ENCODE assay signal across 17 cellular contexts in the genomic region with DNA sequence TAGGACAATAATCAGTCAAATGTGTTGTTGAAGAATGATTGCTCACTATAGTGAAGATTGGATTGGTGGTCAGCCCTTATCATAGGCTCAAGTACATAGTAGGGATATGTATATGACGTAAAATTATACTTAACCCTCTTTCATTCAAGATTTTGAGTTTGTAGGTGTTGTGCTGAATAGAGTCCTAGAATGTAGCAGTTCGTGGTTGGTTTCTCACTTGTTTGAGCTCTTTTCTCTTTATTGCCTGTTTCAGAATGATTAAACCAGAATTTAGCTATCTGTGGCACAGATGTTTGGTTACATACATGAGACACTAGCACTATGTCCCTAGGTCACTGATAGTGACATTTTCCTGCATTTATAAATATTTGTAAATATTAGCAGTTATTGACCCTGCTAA. TPM values are rescaled to one million over a fixed set of nuclear protein-coding genes. Genes with fewer than 3 reads are reported as not detected.
DNase-seq lines count a peak whose midpoint lies in the region; ATAC-seq and TF ChIP-seq lines count a peak whose summit lies in the region.
"Had no signal": no experiment of that assay in that cellular context is flagged by ENCODE, and none has a peak within 500 bp of the region (broad histone marks: within the 10 kb centered on the region; RNA-seq: fewer than 3 reads in every experiment).

No MANE protein-coding gene starts in this region.

- H3K36me3 Mint-ChIP-seq in natural killer cell treated with Interleukin-12 subunit alpha and Interleukin-12 subunit beta and Interleukin-15 and Interleukin-18, amount 100 ng/mL, for 72 hours = peaks cover under 1% of the 10 kb centered on the region
- H3K36me3 Mint-ChIP-seq in natural killer cell = no peaks in the 10 kb centered on the region
- H3K36me3 Mint-ChIP-seq in T-helper 17 cell (ENCODE audit: low read depth) = no peaks in the 10 kb centered on the region
- no peaks in the 10 kb centered on the region for H3K36me3 Mint-ChIP-seq in nephron progenitor cell (ENCODE audit: low read depth)

- no peaks in the 10 kb centered on the region for H3K9me3 Mint-ChIP-seq in natural killer cell treated with Interleukin-12 subunit alpha and Interleukin-12 subunit beta and Interleukin-15 and Interleukin-18, amount 100 ng/mL, for 72 hours
- H3K9me3 Mint-ChIP-seq in natural killer cell (no peaks in the 10 kb centered on the region), nephron progenitor cell (no peaks in the 10 kb centered on the region)
- H3K9me3 Mint-ChIP-seq: CD4-positive, alpha-beta T cell had no signal

- no peaks in the 10 kb centered on the region for H3K9me3 ChIP-seq in T-helper 17 cell (ENCODE audit: control insufficient read depth, low read length, poor library complexity, severe bottlenecking)
- H3K9me3 ChIP-seq: Peyer's patch had no signal

- POLR2A ChIA-PET in RWPE1 (lab: Yijun Ruan, JAX; ENCODE audit: low non-redundant PET) = no interaction called here

- peak overlapping the region in 1 of 2 donors; percentile 56 for H3K27ac Mint-ChIP-seq in natural killer cell treated with Interleukin-12 subunit alpha and Interleukin-12 subunit beta and Interleukin-15 and Interleukin-18, amount 100 ng/mL, for 72 hours
- H3K27ac Mint-ChIP-seq in natural killer cell = peak overlapping the region in 1 of 2 donors; percentile 2
- H3K27ac Mint-ChIP-seq in T-helper 17 cell = peak overlapping the region; percentile 32
- H3K27ac Mint-ChIP-seq in nephron progenitor cell = no peak overlapping the region
- H3K27ac Mint-ChIP-seq: CD4-positive, alpha-beta T cell had no signal

- intact Hi-C loops in natural killer cell (cut with micrococcal nuclease) = no loop called here

- CTCF ChIA-PET in RWPE1 (lab: Yijun Ruan, JAX) = no interaction called here

- H3K27me3 Mint-ChIP-seq in natural killer cell treated with Interleukin-12 subunit alpha and Interleukin-12 subunit beta and Interleukin-15 and Interleukin-18, amount 100 ng/mL, for 72 hours = no peaks in the 10 kb centered on the region
- no peaks in the 10 kb centered on the region for H3K27me3 Mint-ChIP-seq in natural killer cell (ENCODE audit: low read depth in 2 of 2)
- H3K27me3 Mint-ChIP-seq in T-helper 17 cell = no peaks in the 10 kb centered on the region
- H3K27me3 Mint-ChIP-seq in nephron progenitor cell (ENCODE audit: low read depth, poor library complexity) = no peaks in the 10 kb centered on the region
- H3K27me3 Mint-ChIP-seq: CD4-positive, alpha-beta T cell had no signal

- TF ChIP-seq CTCF in natural killer cell (IDR thresholded peaks at IDR 0.05) = no peak
- no peak for TF ChIP-seq CTCF in RWPE1 (conservative IDR thresholded peaks at IDR 0.05; ENCODE audit: low read depth)
- no peak for TF ChIP-seq CTCF in nephron progenitor cell (IDR thresholded peaks at IDR 0.05)

- no peak overlapping the region for H3K27ac ChIP-seq in RWPE1
- H3K27ac ChIP-seq: Peyer's patch had no signal

- peak overlapping the region; percentile 7 for H3K4me3 Mint-ChIP-seq in natural killer cell treated with Interleukin-12 subunit alpha and Interleukin-12 subunit beta and Interleukin-15 and Interleukin-18, amount 100 ng/mL, for 72 hours
- H3K4me3 Mint-ChIP-seq in natural killer cell (no peak overlapping the region), T-helper 17 cell (no peak overlapping the region), nephron progenitor cell (no peak overlapping the region)
- H3K4me3 Mint-ChIP-seq: CD4-positive, alpha-beta T cell had no signal

- peaks cover 0 to 24% of the 10 kb centered on the region in 2 donors for H3K4me1 Mint-ChIP-seq in natural killer cell treated with Interleukin-12 subunit alpha and Interleukin-12 subunit beta and Interleukin-15 and Interleukin-18, amount 100 ng/mL, for 72 hours (ENCODE audit: low read depth in 2 of 2)
- peaks cover 0 to 35% of the 10 kb centered on the region in 2 donors for H3K4me1 Mint-ChIP-seq in natural killer cell
- H3K4me1 Mint-ChIP-seq in T-helper 17 cell = peaks cover 13% of the 10 kb centered on the region
- H3K4me1 Mint-ChIP-seq in nephron progenitor cell = no peaks in the 10 kb centered on the region

- DNase-seq in natural killer cell treated with Interleukin-12 subunit alpha and Interleukin-12 subunit beta and Interleukin-15 and Interleukin-18, amount 100 ng/mL, for 72 hours (ENCODE audit: low spot score) = no peak
- DNase-seq in natural killer cell (no peak), T-helper 17 cell (no peak), UCSD-AML1 (lab: John Stamatoyannopoulos, UW; ENCODE audit: unreplicated experiment) (no peak), RWPE1 (ENCODE audit: low spot score) (no peak), nephron progenitor cell (no peak)
- DNase-seq: ACHN; CD4-positive, alpha-beta T cell; DMS79; IMR-90; NCI-H2029; NCI-H2171 treated with DMSO at 0.1 percent for 48 hours; NCI-H774; Peyer's patch; SHP77 treated with DMSO at 0.1 percent for 48 hours had no signal

- ATAC-seq in natural killer cell treated with Interleukin-12 subunit alpha and Interleukin-12 subunit beta and Interleukin-15 and Interleukin-18, amount 100 ng/mL, for 72 hours = peak in 1 of 2 donors; percentile 48
- ATAC-seq in natural killer cell = no peak
- ATAC-seq in HG02759 (IDR thresholded peaks at IDR 0.05; ENCODE audit: unreplicated experiment) = peak; percentile 41
- ATAC-seq in T-helper 17 cell = no peak
- no peak for ATAC-seq in HG02840 (IDR thresholded peaks at IDR 0.05; ENCODE audit: low FRiP score, unreplicated experiment)

RNA-seq across cellular contexts. Expression of a gene that starts 15.5 kb away (rescaled TPM):
- 10 to 100 TPM in 1 of 2 donors, not detected in 1; 21.4 TPM for total RNA-seq in natural killer cell treated with Interleukin-12 subunit alpha and Interleukin-12 subunit beta and Interleukin-15 and Interleukin-18, amount 100 ng/mL, for 72 hours
- 10 to 100 TPM in 2 of 3 donors, not detected in 1; 29.7 to 31.4 TPM for total RNA-seq in natural killer cell
- 10 to 100 TPM; 22.2 to 26.7 TPM for total RNA-seq in T-helper 17 cell
- total RNA-seq: IMR-90 had no signal
